8 cellular contexts compared by ENCODE assay signal in the genomic region with DNA sequence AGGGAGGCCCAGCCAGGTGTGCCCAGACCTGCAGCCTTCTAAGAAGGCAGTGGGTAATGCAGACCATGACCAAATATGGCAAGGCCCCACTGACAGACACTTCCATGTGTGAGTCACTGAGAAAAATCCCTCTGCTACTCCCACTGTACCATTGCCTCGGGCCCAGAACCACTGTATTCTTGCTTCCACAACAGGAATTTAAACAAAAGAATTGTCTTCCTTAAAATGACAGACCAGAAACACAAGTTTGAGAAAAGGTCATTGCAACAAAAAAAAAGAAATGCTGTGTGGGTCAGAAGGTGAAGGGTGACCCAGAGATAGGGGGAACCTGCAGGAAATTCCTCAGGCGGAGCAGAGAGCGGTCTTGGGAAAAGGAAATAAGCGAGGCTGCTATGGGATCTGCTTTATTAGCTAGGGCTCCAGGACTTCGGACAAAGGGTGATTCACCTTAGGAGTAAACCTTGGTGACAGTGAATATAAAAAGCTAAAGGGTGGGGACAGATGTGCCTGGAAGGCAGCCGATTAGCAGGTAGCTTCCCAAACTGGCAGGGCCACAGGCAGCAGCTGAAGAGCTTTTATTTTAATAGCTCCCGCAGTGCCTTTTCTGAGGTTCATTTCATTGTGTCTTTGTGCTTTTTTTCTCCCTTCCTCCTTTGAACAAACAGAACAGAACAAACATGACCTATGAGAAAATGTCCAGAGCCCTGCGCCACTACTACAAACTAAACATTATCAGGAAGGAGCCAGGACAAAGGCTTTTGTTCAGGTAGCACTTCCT.
A peak's percentile ranks its signal among the peaks of the same experiment; 100 is the strongest.
DNase-seq lines count a peak whose midpoint lies in the region; ATAC-seq lines count a peak whose summit lies in the region.

No MANE protein-coding gene starts in this region.

- H3K4me3 ChIP-seq in duodenal mucosa (ENCODE audit: low read depth in 1 of 2, low read length in 2 of 2): peak overlapping the region in 1 of 2 donors; percentile 4
- peak overlapping the region in 1 of 2 donors; percentile 8 for H3K4me3 ChIP-seq in mucosa of rectum (ENCODE audit: low read length in 2 of 2)

- ATAC-seq in GM21515 (IDR thresholded peaks at IDR 0.05; ENCODE audit: unreplicated experiment): no peak
- ATAC-seq in GM18511 (IDR thresholded peaks at IDR 0.05; ENCODE audit: unreplicated experiment): no peak

- H3K4me1 ChIP-seq in duodenal mucosa (ENCODE audit: control insufficient read depth in 1 of 2, insufficient read depth in 2 of 2, low read length in 2 of 2): peaks cover 35 to 42% of the 10 kb centered on the region in 2 donors
- peaks cover 31 to 54% of the 10 kb centered on the region in 2 donors for H3K4me1 ChIP-seq in mucosa of rectum (ENCODE audit: control insufficient read depth in 2 of 2, insufficient read depth in 2 of 2, low read length in 2 of 2)

- intact Hi-C loops in posterior cingulate gyrus (cut with DNase I): no loop called here

- H3K36me3 ChIP-seq in duodenal mucosa (ENCODE audit: control insufficient read depth in 1 of 2, insufficient read depth in 2 of 2, low read length in 2 of 2): peaks cover 0 to 28% of the 10 kb centered on the region in 2 donors
- peaks cover 6 to 25% of the 10 kb centered on the region in 2 donors for H3K36me3 ChIP-seq in mucosa of rectum (ENCODE audit: control insufficient read depth in 2 of 2, insufficient read depth in 2 of 2, low read length in 2 of 2)

- peak overlapping the region; percentile 44 for H3K27ac ChIP-seq in duodenal mucosa (ENCODE audit: low read depth, low read length)
- peak overlapping the region; percentile 78 to 88 for H3K27ac ChIP-seq in mucosa of rectum (ENCODE audit: low read depth in 2 of 2, low read length in 2 of 2)

- H3K9ac ChIP-seq in duodenal mucosa (ENCODE audit: low read depth in 1 of 2, low read length in 2 of 2) (no peak overlapping the region), mucosa of rectum (ENCODE audit: low read depth in 1 of 2, low read length in 2 of 2) (peak overlapping the region; percentile 32 to 36)

- DNase-seq in COLO668 (lab: John Stamatoyannopoulos, UW; ENCODE audit: unreplicated experiment) (peak; percentile 62), NCI-H2081 (lab: John Stamatoyannopoulos, UW) (peak; percentile 71 to 93), NCI-H1436 treated with DMSO at 0.1 percent for 48 hours (lab: John Stamatoyannopoulos, UW) (no peak), posterior cingulate gyrus (no peak)

- H3K9me3 ChIP-seq in duodenal mucosa (ENCODE audit: control insufficient read depth in 1 of 2, low read length in 2 of 2): no peaks in the 10 kb centered on the region
- no peaks in the 10 kb centered on the region for H3K9me3 ChIP-seq in mucosa of rectum (ENCODE audit: control insufficient read depth in 2 of 2, low read length in 2 of 2)

- H3K27me3 ChIP-seq in duodenal mucosa (ENCODE audit: control insufficient read depth in 1 of 2, insufficient read depth in 2 of 2, low read length in 2 of 2) (no peaks in the 10 kb centered on the region), mucosa of rectum (ENCODE audit: control insufficient read depth in 2 of 2, insufficient read depth in 2 of 2, low read length in 2 of 2) (no peaks in the 10 kb centered on the region)

Comparison
In these comparisons a context has a peak if more than half of its experiments do, and no peak if none do; other contexts are left out.
1. DNase-seq: peak in COLO668 (single experiment) and NCI-H2081 (2 of 2); none in NCI-H1436 treated with DMSO at 0.1 percent for 48 hours (single experiment) and posterior cingulate gyrus (0 of 10).
2. H3K9ac ChIP-seq: peak in mucosa of rectum (2 of 2); none in duodenal mucosa (0 of 2).